ENCODE assay signal across 25 cellular contexts in genomic region chr14:52307376-52307775, GRCh38. TPM values are rescaled to one million over a fixed set of nuclear protein-coding genes. Genes with fewer than 3 reads are reported as not detected.
DNase-seq lines count a peak whose midpoint lies in the region; ATAC-seq, FAIRE-seq and TF ChIP-seq lines count a peak whose summit lies in the region.
"Had no signal": no experiment of that assay in that cellular context is flagged by ENCODE, and none has a peak within 500 bp of the region (broad histone marks: within the 10 kb centered on the region; RNA-seq: fewer than 3 reads in every experiment).

No MANE protein-coding gene starts in this region.

- CTCF ChIA-PET in T-cell (lab: Charles Lee) = no interaction called here

- no peaks in the 10 kb centered on the region for H3K36me3 Mint-ChIP-seq in activated T-cell treated with anti-CD3 and anti-CD28 coated beads, Interleukin-2, amount 50 U/mL, for 72 hours (ENCODE audit: insufficient read depth in 2 of 2)
- H3K36me3 Mint-ChIP-seq in T-cell = peaks cover 17% of the 10 kb centered on the region
- H3K36me3 Mint-ChIP-seq: naive B cell had no signal

- no peaks in the 10 kb centered on the region for H3K9me3 Mint-ChIP-seq in activated T-cell treated with anti-CD3 and anti-CD28 coated beads, Interleukin-2, amount 50 U/mL, for 72 hours
- H3K9me3 Mint-ChIP-seq in T-cell = no peaks in the 10 kb centered on the region
- H3K9me3 Mint-ChIP-seq: memory B cell had no signal

- TF ChIP-seq CTCF in colonic mucosa (IDR thresholded peaks at IDR 0.05) = no peak

- DNase-seq in activated T-cell treated with anti-CD3 and anti-CD28 coated beads, Interleukin-2, amount 50 U/mL, for 72 hours = no peak
- no peak for DNase-seq in activated T-cell treated with anti-CD3 and anti-CD28 coated beads for 4 hours
- DNase-seq in T-cell = no peak
- no peak for DNase-seq in colonic mucosa
- DNase-seq in small intestine = peak; percentile 32
- no peak for DNase-seq in SW 1271 (lab: John Stamatoyannopoulos, UW)
- DNase-seq in amniotic stem cell (lab: John Stamatoyannopoulos, UW) = no peak
- DNase-seq: activated CD4-positive, CD25-positive, alpha-beta regulatory T cell; activated CD8-positive, alpha-beta memory T cell treated with anti-CD3 and anti-CD28 coated beads for 24 hours; C1 segment of cervical spinal cord; cortex of kidney; GF-D8; MG63; naive B cell; NCI-H1436; NCI-H526; ovary; right cardiac atrium; SK-N-SH; substantia nigra; T-helper 9 cell had no signal

- POLR2A ChIA-PET in T-cell (lab: Charles Lee) = interaction anchor here in 1 of 2 donors (0.6 kb wide), 2 partner anchors 33 to 110 kb away, joined by 3 to 7 read pairs; no protein-coding TSS in a partner anchor

- H3K27ac ChIP-seq in colonic mucosa = peak overlapping the region; percentile 20
- H3K27ac ChIP-seq in small intestine (ENCODE audit: low read depth in 1 of 2, low read length in 1 of 2) = no peak overlapping the region
- H3K27ac ChIP-seq: breast epithelium, ovary had no signal

- H3K27me3 ChIP-seq in colonic mucosa (no peaks in the 10 kb centered on the region), small intestine (ENCODE audit: control insufficient read depth in 2 of 2, insufficient read depth in 2 of 2, low read length in 2 of 2) (no peaks in the 10 kb centered on the region)
- H3K27me3 ChIP-seq: breast epithelium, MG63, ovary had no signal

- H3K4me1 ChIP-seq in colonic mucosa = no peaks in the 10 kb centered on the region
- peaks cover 0 to 4% of the 10 kb centered on the region in 2 donors for H3K4me1 ChIP-seq in small intestine (ENCODE audit: control insufficient read depth in 2 of 2, insufficient read depth in 1 of 2, low read depth in 1 of 2, low read length in 1 of 2)
- H3K4me1 ChIP-seq: breast epithelium, HAP-1 had no signal

- H3K27me3 Mint-ChIP-seq in activated T-cell treated with anti-CD3 and anti-CD28 coated beads, Interleukin-2, amount 50 U/mL, for 72 hours (ENCODE audit: low read depth) = peaks cover 7% of the 10 kb centered on the region
- H3K27me3 Mint-ChIP-seq in T-cell = no peaks in the 10 kb centered on the region

- peak overlapping the region in 1 of 2 donors; percentile 18 for H3K4me3 Mint-ChIP-seq in activated T-cell treated with anti-CD3 and anti-CD28 coated beads, Interleukin-2, amount 50 U/mL, for 72 hours
- H3K4me3 Mint-ChIP-seq in T-cell = peak overlapping the region in 1 of 3 donors; percentile 14
- H3K4me3 Mint-ChIP-seq: memory B cell, naive B cell had no signal

- no peak for FAIRE-seq in small intestine (lab: Jason Lieb, UNC)

- 18 to 58% (median 31%) methylated on average over 4 of the region's 4 CpGs for WGBS in small intestine, 3 donors

- H3K27ac Mint-ChIP-seq in activated T-cell treated with anti-CD3 and anti-CD28 coated beads, Interleukin-2, amount 50 U/mL, for 72 hours = peak overlapping the region; percentile 35
- H3K27ac Mint-ChIP-seq in T-cell = peak overlapping the region; percentile 77 to 80
- H3K27ac Mint-ChIP-seq: memory B cell, naive B cell had no signal

- peaks cover 36% of the 10 kb centered on the region for H3K4me1 Mint-ChIP-seq in activated T-cell treated with anti-CD3 and anti-CD28 coated beads, Interleukin-2, amount 50 U/mL, for 72 hours (ENCODE audit: low read depth)
- peaks cover 44 to 80% (median 62%) of the 10 kb centered on the region in 3 donors for H3K4me1 Mint-ChIP-seq in T-cell

- ATAC-seq in activated T-cell treated with anti-CD3 and anti-CD28 coated beads, Interleukin-2, amount 50 U/mL, for 72 hours (replicated peaks in 1 of 2) = peak in 1 of 2 donors; percentile 4
- ATAC-seq in T-cell (replicated peaks in 1 of 4) (no peak), HG03571 (IDR thresholded peaks at IDR 0.05; ENCODE audit: unreplicated experiment) (no peak)
- ATAC-seq: right cardiac atrium had no signal

- H3K4me3 ChIP-seq in colonic mucosa = no peak overlapping the region
- H3K4me3 ChIP-seq in small intestine (ENCODE audit: low read depth in 1 of 2, low read length in 2 of 2) = no peak overlapping the region
- H3K4me3 ChIP-seq: breast epithelium, HAP-1, MG63, ovary had no signal

- H3K9me3 ChIP-seq in colonic mucosa = no peaks in the 10 kb centered on the region
- H3K9me3 ChIP-seq in small intestine (ENCODE audit: control insufficient read depth, low read depth) = no peaks in the 10 kb centered on the region
- H3K9me3 ChIP-seq: breast epithelium, HAP-1, MG63, ovary, SK-N-SH had no signal

- H3K9ac ChIP-seq in colonic mucosa (ENCODE audit: low read depth in 2 of 2, low read length in 2 of 2) = no peak overlapping the region
- H3K9ac ChIP-seq: SK-N-SH had no signal

- H3K36me3 ChIP-seq in colonic mucosa (no peaks in the 10 kb centered on the region), small intestine (ENCODE audit: control insufficient read depth in 2 of 2, insufficient read depth in 2 of 2, low read length in 2 of 2) (no peaks in the 10 kb centered on the region)
- H3K36me3 ChIP-seq: breast epithelium, HAP-1, MG63, ovary had no signal

- intact Hi-C loops in colonic mucosa (cut with DNase I) = no loop called here

RNA-seq across cellular contexts. Expression of gene PTGER2, which starts 6.7 kb away (rescaled TPM):
- 1 to 10 TPM; 6.2 to 9.6 TPM for total RNA-seq in activated T-cell treated with anti-CD3 and anti-CD28 coated beads, Interleukin-2, amount 50 U/mL, for 72 hours
- total RNA-seq in T-cell (10 to 100 TPM; 38.8 to 68.0 (median 54.7) TPM), colonic mucosa (1 to 10 TPM; 4.3 to 6.6 TPM)
- polyA plus RNA-seq in small intestine = 1 to 10 TPM in 2 of 3 donors, under 1 TPM in 1; 0.45 to 5.1 (median 2.3) TPM

RNA-seq across cellular contexts. Expression of gene PTGDR, which starts 39.9 kb away (rescaled TPM):
- under 1 TPM; 0.19 to 0.60 TPM for total RNA-seq in activated T-cell treated with anti-CD3 and anti-CD28 coated beads, Interleukin-2, amount 50 U/mL, for 72 hours
- total RNA-seq in T-cell (1 to 10 TPM; 1.8 to 8.9 (median 5.2) TPM), colonic mucosa (10 to 100 TPM; 14.4 to 32.3 TPM)
- under 1 TPM in 1 of 3 donors, not detected in 2; 0.25 TPM for polyA plus RNA-seq in small intestine
- polyA plus RNA-seq: SK-N-SH had no signal
